In the genomic region with DNA sequence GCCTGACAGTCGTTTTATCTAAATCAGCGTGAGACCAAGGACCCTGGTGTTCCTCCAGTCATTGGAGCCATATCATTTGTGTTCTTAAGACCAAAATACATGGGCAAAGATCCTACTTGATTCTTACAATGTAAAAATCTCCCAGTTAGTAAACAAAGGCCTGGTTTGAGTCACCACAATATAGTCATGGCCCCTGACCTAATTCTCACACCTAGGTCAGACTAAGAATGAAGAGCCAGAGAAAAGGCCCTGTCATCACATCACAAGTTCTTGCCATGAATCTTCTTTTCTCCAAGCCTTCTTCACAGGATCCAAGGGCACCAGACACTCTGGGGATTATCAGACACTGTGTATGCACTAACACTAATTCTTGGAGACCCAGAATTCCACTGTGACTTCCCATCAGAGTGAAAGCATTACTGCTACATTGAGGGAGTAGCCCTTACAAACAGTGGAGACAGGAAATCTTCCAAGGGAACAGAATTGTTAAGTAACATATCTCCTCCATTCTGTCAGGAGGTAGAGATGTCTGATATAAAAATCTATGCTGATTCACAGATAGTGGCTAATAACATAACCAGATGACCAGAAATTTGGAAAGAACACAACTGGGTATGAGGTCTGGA, we compare ENCODE assay signal across 19 cellular contexts. TPM values are rescaled to one million over a fixed set of nuclear protein-coding genes. Genes with fewer than 3 reads are reported as not detected.
DNase-seq lines count a peak whose midpoint lies in the region; ATAC-seq and TF ChIP-seq lines count a peak whose summit lies in the region.
"Had no signal": no experiment of that assay in that cellular context is flagged by ENCODE, and none has a peak within 500 bp of the region (broad histone marks: within the 10 kb centered on the region; RNA-seq: fewer than 3 reads in every experiment).

No MANE protein-coding gene starts in this region.

- H3K27ac ChIP-seq in thyroid gland = no peak overlapping the region
- H3K27ac ChIP-seq: BLaER1, HL-60, RWPE1 had no signal

- ATAC-seq in activated CD8-positive, alpha-beta T cell treated with anti-CD3 and anti-CD28 coated beads for 36 hours = peak; percentile 42
- ATAC-seq in activated CD8-positive, alpha-beta T cell treated with anti-CD3 and anti-CD28 coated beads, Interleukin-2, amount 10 ng/mL, durations not matched to agents 7 days and 5 days = no peak
- ATAC-seq in mucosa of descending colon (peak; percentile 40), GM21390 (IDR thresholded peaks at IDR 0.05; ENCODE audit: unreplicated experiment) (no peak)

- H3K27ac Mint-ChIP-seq in activated CD8-positive, alpha-beta T cell treated with anti-CD3 and anti-CD28 coated beads for 36 hours = no peak overlapping the region
- H3K27ac Mint-ChIP-seq in activated CD8-positive, alpha-beta T cell treated with anti-CD3 and anti-CD28 coated beads, Interleukin-2, amount 10 ng/mL, durations not matched to agents 7 days and 5 days = no peak overlapping the region

- no peaks in the 10 kb centered on the region for H3K27me3 ChIP-seq in thyroid gland
- H3K27me3 ChIP-seq: BLaER1 had no signal

- no peaks in the 10 kb centered on the region for H3K9me3 Mint-ChIP-seq in activated CD8-positive, alpha-beta T cell treated with anti-CD3 and anti-CD28 coated beads for 36 hours
- H3K9me3 Mint-ChIP-seq in activated CD8-positive, alpha-beta T cell treated with anti-CD3 and anti-CD28 coated beads, Interleukin-2, amount 10 ng/mL, durations not matched to agents 7 days and 5 days (ENCODE audit: insufficient read depth) = no peaks in the 10 kb centered on the region
- H3K9me3 Mint-ChIP-seq: CD8-positive, alpha-beta memory T cell had no signal

- intact Hi-C loops in activated CD8-positive, alpha-beta T cell treated with anti-CD3 and anti-CD28 coated beads for 36 hours (cut with micrococcal nuclease) = no loop called here
- intact Hi-C loops in mucosa of descending colon (cut with DNase I, micrococcal nuclease) = no loop called here
- intact Hi-C loops in thyroid gland (cut with DNase I) = no loop called here

- WGBS in thyroid gland, 2 donors = 95 to 98% methylated on average over 2 of the region's 2 CpGs

- H3K4me1 ChIP-seq in mucosa of descending colon (ENCODE audit: low read depth) = peaks cover 10% of the 10 kb centered on the region
- no peaks in the 10 kb centered on the region for H3K4me1 ChIP-seq in thyroid gland
- H3K4me1 ChIP-seq: BLaER1, HAP-1 had no signal

- CTCF ChIA-PET in activated CD8-positive, alpha-beta T cell treated with anti-CD3 and anti-CD28 coated beads for 36 hours (lab: Charles Lee) = interaction anchor here (1.4 kb wide), 1 partner anchor 8 kb away, joined by 3 read pairs; no protein-coding TSS in a partner anchor
- CTCF ChIA-PET in activated CD8-positive, alpha-beta T cell treated with anti-CD3 and anti-CD28 coated beads, Interleukin-2, amount 10 ng/mL, durations not matched to agents 7 days and 5 days (lab: Charles Lee) = no interaction called here

- POLR2A ChIA-PET in activated CD8-positive, alpha-beta T cell treated with anti-CD3 and anti-CD28 coated beads for 36 hours (lab: Charles Lee) = no interaction called here
- POLR2A ChIA-PET in activated CD8-positive, alpha-beta T cell treated with anti-CD3 and anti-CD28 coated beads, Interleukin-2, amount 10 ng/mL, durations not matched to agents 7 days and 5 days (lab: Charles Lee) = no interaction called here

- peaks cover 4% of the 10 kb centered on the region for H3K36me3 Mint-ChIP-seq in activated CD8-positive, alpha-beta T cell treated with anti-CD3 and anti-CD28 coated beads for 36 hours (ENCODE audit: low read depth)
- peaks cover 9% of the 10 kb centered on the region for H3K36me3 Mint-ChIP-seq in activated CD8-positive, alpha-beta T cell treated with anti-CD3 and anti-CD28 coated beads, Interleukin-2, amount 10 ng/mL, durations not matched to agents 7 days and 5 days (ENCODE audit: low read depth)

- TF ChIP-seq CTCF in activated CD8-positive, alpha-beta T cell treated with anti-CD3 and anti-CD28 coated beads for 36 hours (IDR thresholded peaks at IDR 0.05) = no peak
- TF ChIP-seq CTCF in mucosa of descending colon (IDR thresholded peaks at IDR 0.05) = no peak
- no peak for TF ChIP-seq CTCF in thyroid gland (IDR thresholded peaks at IDR 0.05)

- DNase-seq in activated CD8-positive, alpha-beta T cell treated with anti-CD3 and anti-CD28 coated beads for 36 hours = no peak
- DNase-seq in activated CD8-positive, alpha-beta T cell treated with anti-CD3 and anti-CD28 coated beads, Interleukin-2, amount 10 ng/mL, durations not matched to agents 7 days and 5 days = no peak
- peak; percentile 3 for DNase-seq in EH (ENCODE audit: low read depth)
- peak; percentile 29 for DNase-seq in amniotic epithelial cell (ENCODE audit: low read depth)
- no peak for DNase-seq in mucosa of descending colon
- DNase-seq in thyroid gland = no peak
- DNase-seq in T-helper 9 cell = no peak
- DNase-seq: CD8-positive, alpha-beta memory T cell; DMS79; GDM1; NCI-H187 treated with DMSO at 0.1 percent for 48 hours; NCI-H345; NCI-H526 treated with DMSO at 0.1 percent for 48 hours had no signal

- no peaks in the 10 kb centered on the region for H3K9me3 ChIP-seq in mucosa of descending colon
- H3K9me3 ChIP-seq in thyroid gland = no peaks in the 10 kb centered on the region
- H3K9me3 ChIP-seq: BLaER1, HAP-1 had no signal

- H3K4me3 Mint-ChIP-seq in activated CD8-positive, alpha-beta T cell treated with anti-CD3 and anti-CD28 coated beads for 36 hours = no peak overlapping the region
- no peak overlapping the region for H3K4me3 Mint-ChIP-seq in activated CD8-positive, alpha-beta T cell treated with anti-CD3 and anti-CD28 coated beads, Interleukin-2, amount 10 ng/mL, durations not matched to agents 7 days and 5 days
- H3K4me3 Mint-ChIP-seq: CD8-positive, alpha-beta memory T cell had no signal

- H3K36me3 ChIP-seq in mucosa of descending colon (ENCODE audit: low read depth) (no peaks in the 10 kb centered on the region), thyroid gland (peaks cover 20 to 30% of the 10 kb centered on the region in 2 donors)

- no peaks in the 10 kb centered on the region for H3K27me3 Mint-ChIP-seq in activated CD8-positive, alpha-beta T cell treated with anti-CD3 and anti-CD28 coated beads for 36 hours
- H3K27me3 Mint-ChIP-seq in activated CD8-positive, alpha-beta T cell treated with anti-CD3 and anti-CD28 coated beads, Interleukin-2, amount 10 ng/mL, durations not matched to agents 7 days and 5 days (ENCODE audit: low read depth) = no peaks in the 10 kb centered on the region
- H3K27me3 Mint-ChIP-seq: CD8-positive, alpha-beta memory T cell had no signal

- no peaks in the 10 kb centered on the region for H3K4me1 Mint-ChIP-seq in activated CD8-positive, alpha-beta T cell treated with anti-CD3 and anti-CD28 coated beads for 36 hours (ENCODE audit: low read depth)
- H3K4me1 Mint-ChIP-seq in activated CD8-positive, alpha-beta T cell treated with anti-CD3 and anti-CD28 coated beads, Interleukin-2, amount 10 ng/mL, durations not matched to agents 7 days and 5 days (ENCODE audit: low read depth) = no peaks in the 10 kb centered on the region
- H3K4me1 Mint-ChIP-seq: CD8-positive, alpha-beta memory T cell had no signal

- H3K4me3 ChIP-seq in mucosa of descending colon = no peak overlapping the region
- no peak overlapping the region for H3K4me3 ChIP-seq in thyroid gland (replicated peaks in 1 of 3)
- H3K4me3 ChIP-seq: BLaER1, GM12878, HAP-1 had no signal

- no peak for TF ChIP-seq POLR2A in thyroid gland (IDR thresholded peaks at IDR 0.05)

RNA-seq across cellular contexts. Expression of a gene that starts 7.6 kb away (rescaled TPM):
- total RNA-seq in activated CD8-positive, alpha-beta T cell treated with anti-CD3 and anti-CD28 coated beads for 36 hours = not detected
- not detected for total RNA-seq in activated CD8-positive, alpha-beta T cell treated with anti-CD3 and anti-CD28 coated beads, Interleukin-2, amount 10 ng/mL, durations not matched to agents 7 days and 5 days
- total RNA-seq in mucosa of descending colon (not detected), thyroid gland (not detected)
- total RNA-seq: CD8-positive, alpha-beta memory T cell; GM12878 had no signal

RNA-seq across cellular contexts. Expression of a gene that starts 38.1 kb away (rescaled TPM):
- 10 to 100 TPM; 19.7 to 19.8 TPM for total RNA-seq in activated CD8-positive, alpha-beta T cell treated with anti-CD3 and anti-CD28 coated beads for 36 hours
- total RNA-seq in activated CD8-positive, alpha-beta T cell treated with anti-CD3 and anti-CD28 coated beads, Interleukin-2, amount 10 ng/mL, durations not matched to agents 7 days and 5 days = 10 to 100 TPM; 11.4 to 12.4 TPM
- total RNA-seq in mucosa of descending colon (10 to 100 TPM; 30.1 to 40.5 (median 37.9) TPM), thyroid gland (10 to 100 TPM; 46.1 to 99.0 (median 63.1) TPM)

RNA-seq across cellular contexts. Expression of a gene that starts 42.9 kb away (rescaled TPM):
- 10 to 100 TPM; 16.6 to 16.9 TPM for total RNA-seq in activated CD8-positive, alpha-beta T cell treated with anti-CD3 and anti-CD28 coated beads for 36 hours
- 10 to 100 TPM; 13.6 to 16.8 TPM for total RNA-seq in activated CD8-positive, alpha-beta T cell treated with anti-CD3 and anti-CD28 coated beads, Interleukin-2, amount 10 ng/mL, durations not matched to agents 7 days and 5 days
- total RNA-seq in mucosa of descending colon (10 to 100 TPM; 17.4 to 21.5 (median 20.4) TPM), thyroid gland (10 to 100 TPM; 30.6 to 49.5 (median 35.6) TPM)

RNA-seq across cellular contexts. Expression of a gene that starts 43.2 kb away (rescaled TPM):
- total RNA-seq in activated CD8-positive, alpha-beta T cell treated with anti-CD3 and anti-CD28 coated beads for 36 hours = 10 to 100 TPM; 11.5 to 13.4 TPM
- 10 to 100 TPM; 14.5 to 15.4 TPM for total RNA-seq in activated CD8-positive, alpha-beta T cell treated with anti-CD3 and anti-CD28 coated beads, Interleukin-2, amount 10 ng/mL, durations not matched to agents 7 days and 5 days
- 10 to 100 TPM in 2 of 3 donors, 1 to 10 TPM in 1; 8.7 to 12.9 (median 12.3) TPM for total RNA-seq in mucosa of descending colon
- total RNA-seq in thyroid gland = 10 to 100 TPM; 12.7 to 23.8 (median 14.8) TPM

Comparison
In these comparisons a context has a peak if more than half of its experiments do, and no peak if none do; other contexts are left out.
1. ATAC-seq: peak in activated CD8-positive, alpha-beta T cell treated with anti-CD3 and anti-CD28 coated beads for 36 hours (single experiment) and mucosa of descending colon (single experiment); none in activated CD8-positive, alpha-beta T cell treated with anti-CD3 and anti-CD28 coated beads, Interleukin-2, amount 10 ng/mL, durations not matched to agents 7 days and 5 days (single experiment) and GM21390 (single experiment).
2. DNase-seq: peak in EH (single experiment) and amniotic epithelial cell (single experiment); none in activated CD8-positive, alpha-beta T cell treated with anti-CD3 and anti-CD28 coated beads for 36 hours (single experiment), activated CD8-positive, alpha-beta T cell treated with anti-CD3 and anti-CD28 coated beads, Interleukin-2, amount 10 ng/mL, durations not matched to agents 7 days and 5 days (single experiment), mucosa of descending colon (0 of 3), thyroid gland (0 of 2) and T-helper 9 cell (single experiment).